In the genomic region with DNA sequence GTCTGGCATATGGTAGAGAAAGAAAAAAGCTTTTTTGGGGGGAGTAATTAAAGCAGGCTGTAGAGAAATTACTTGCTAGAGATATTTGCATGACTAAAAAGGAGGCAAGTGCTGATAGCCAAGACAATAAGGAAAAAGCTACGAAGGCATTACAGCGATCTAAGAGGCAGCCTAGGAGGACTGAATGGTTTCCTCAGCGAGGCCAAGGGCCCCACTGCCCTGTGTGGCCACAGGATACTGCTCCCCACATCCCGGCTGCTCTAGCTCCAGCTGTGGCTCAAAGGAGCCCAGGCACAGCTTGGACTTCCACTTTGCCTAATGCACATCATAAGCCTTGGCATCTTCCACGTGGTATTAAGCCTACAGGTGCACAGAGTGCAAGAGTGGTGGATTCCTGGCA, we compare ENCODE assay signal across 23 cellular contexts. TPM values are rescaled to one million over a fixed set of nuclear protein-coding genes. Genes with fewer than 3 reads are reported as not detected.
DNase-seq lines count a peak whose midpoint lies in the region; ATAC-seq, FAIRE-seq and TF ChIP-seq lines count a peak whose summit lies in the region.
"Had no signal": no experiment of that assay in that cellular context is flagged by ENCODE, and none has a peak within 500 bp of the region (broad histone marks: within the 10 kb centered on the region; RNA-seq: fewer than 3 reads in every experiment).

No MANE protein-coding gene starts in this region.

- H2BK15ac ChIP-seq in H1 (ENCODE audit: low read length) = no peak overlapping the region

- no peak overlapping the region for H3K27ac ChIP-seq in GM23338 (ENCODE audit: low read depth)
- H3K27ac ChIP-seq in H1 (ENCODE audit: low read depth, low read length) = no peak overlapping the region

- H3K9ac ChIP-seq in H1 (replicated peaks in 1 of 4; ENCODE audit: extremely low read depth in 1 of 4, low read depth in 3 of 4, low read length in 3 of 4) = no peak overlapping the region

- H2AK5ac ChIP-seq in H1 (ENCODE audit: low read depth, low read length) = no peak overlapping the region

- H3K9me3 ChIP-seq in H1 (ENCODE audit: insufficient read depth in 2 of 2, low read depth in 1 of 2, low read length in 1 of 2) = no peaks in the 10 kb centered on the region
- H3K9me3 ChIP-seq: HAP-1 had no signal

- POLR2A ChIA-PET in H1 (lab: Charles Lee; ENCODE audit: partially characterized antibody) = no interaction called here

- no peak overlapping the region for H3K4me3 ChIP-seq in GM23338
- no peak overlapping the region for H3K4me3 ChIP-seq in H1 (ENCODE audit: extremely low read depth in 1 of 4, insufficient read depth in 2 of 4, low read depth in 3 of 4, low read length in 4 of 4)
- H3K4me3 ChIP-seq: HAP-1 had no signal

- no peak overlapping the region for H3K27ac Mint-ChIP-seq in GM23338
- no peak overlapping the region for H3K27ac Mint-ChIP-seq in stimulated activated effector memory CD8-positive, alpha-beta T cell treated with anti-CD3 and anti-CD28 coated beads, Interleukin-12 subunit alpha, Interleukin-12 subunit beta, amount 100 ng/mL, for 72 hours
- H3K27ac Mint-ChIP-seq: CD4-positive, alpha-beta memory T cell; HFFc6 had no signal

- H2AFZ ChIP-seq in GM23338 (peak overlapping the region; percentile 96), H1 (ENCODE audit: low read length) (0 out of 2 replicates have a peak overlapping the region, but pooled peaks have one; percentile 41)

- no peak overlapping the region for H4K8ac ChIP-seq in H1 (ENCODE audit: extremely low read depth, insufficient read depth, low read length)

- H4K5ac ChIP-seq in H1 (ENCODE audit: insufficient read length, low read depth, low read length) = no peak overlapping the region

- no peak overlapping the region for H2BK5ac ChIP-seq in H1 (ENCODE audit: low read depth, low read length)

- no peaks in the 10 kb centered on the region for H3K79me2 ChIP-seq in GM23338 (replicated peaks; ENCODE audit: insufficient read depth)
- no peaks in the 10 kb centered on the region for H3K79me2 ChIP-seq in H1 (ENCODE audit: control insufficient read depth in 1 of 2, insufficient read depth in 2 of 2, low read length in 2 of 2)

- no peak overlapping the region for H3K23ac ChIP-seq in H1 (ENCODE audit: insufficient read length)

- H3K36me3 Mint-ChIP-seq in GM23338 (ENCODE audit: low read depth) = no peaks in the 10 kb centered on the region
- H3K36me3 Mint-ChIP-seq in stimulated activated effector memory CD8-positive, alpha-beta T cell treated with anti-CD3 and anti-CD28 coated beads, Interleukin-12 subunit alpha, Interleukin-12 subunit beta, amount 100 ng/mL, for 72 hours = no peaks in the 10 kb centered on the region
- H3K36me3 Mint-ChIP-seq: CD4-positive, alpha-beta memory T cell had no signal

- H3K4me2 ChIP-seq in GM23338 (peak overlapping the region; percentile 38; the same call in 1 of the 2 replicates), H1 (ENCODE audit: insufficient read depth in 1 of 2, low read depth in 2 of 2, low read length in 2 of 2) (no peak overlapping the region)

- H4K20me1 ChIP-seq in GM23338 (replicated peaks; ENCODE audit: insufficient read depth) = no peaks in the 10 kb centered on the region
- no peaks in the 10 kb centered on the region for H4K20me1 ChIP-seq in H1 (replicated peaks in 1 of 2; ENCODE audit: control insufficient read depth in 1 of 2, insufficient read depth in 2 of 2, low read length in 2 of 2)

- no peak overlapping the region for H3K4me3 Mint-ChIP-seq in GM23338
- H3K4me3 Mint-ChIP-seq in stimulated activated effector memory CD8-positive, alpha-beta T cell treated with anti-CD3 and anti-CD28 coated beads, Interleukin-12 subunit alpha, Interleukin-12 subunit beta, amount 100 ng/mL, for 72 hours = no peak overlapping the region
- H3K4me3 Mint-ChIP-seq: CD4-positive, alpha-beta memory T cell; HFFc6 had no signal

- no peaks in the 10 kb centered on the region for H3K27me3 ChIP-seq in GM23338 (ENCODE audit: insufficient read depth)
- H3K27me3 ChIP-seq in H1 (replicated peaks in 1 of 4; ENCODE audit: control insufficient read depth in 3 of 4, extremely low read depth in 1 of 4, insufficient read depth in 3 of 4, low read length in 3 of 4) = no peaks in the 10 kb centered on the region

- CTCF ChIA-PET in H1 (lab: Charles Lee; ENCODE audit: partially characterized antibody) = interaction anchor here (0.8 to 1.8 kb wide), 5 partner anchors 11 to 359 kb away, joined by 3 to 6 read pairs (median 4); no protein-coding TSS in a partner anchor

- H3K14ac ChIP-seq in H1 (ENCODE audit: insufficient read length) = no peak overlapping the region

- H2BK120ac ChIP-seq in H1 (replicated peaks; ENCODE audit: low read depth, low read length) = no peak overlapping the region

- TF ChIP-seq CTCF in GM23338 (conservative IDR thresholded peaks at IDR 0.05; ENCODE audit: low read depth in 2 of 2) (no peak), H1 (IDR thresholded peaks at IDR 0.05; ENCODE audit: control extremely low read depth in 1 of 3, insufficient read depth in 1 of 3, low read depth in 1 of 3, low read length in 3 of 3) (no peak)

- H3K56ac ChIP-seq in H1 (replicated peaks; ENCODE audit: insufficient read length, low read depth, low read length) = no peak overlapping the region

- no peak overlapping the region for H2BK12ac ChIP-seq in H1 (ENCODE audit: low read depth, low read length)

- H3K23me2 ChIP-seq in H1 (ENCODE audit: low read depth, low read length) = no peaks in the 10 kb centered on the region

- H3K36me3 ChIP-seq in GM23338 (ENCODE audit: insufficient read depth) (no peaks in the 10 kb centered on the region), H1 (ENCODE audit: control insufficient read depth in 2 of 4, insufficient read depth in 4 of 4, low read length in 3 of 4) (no peaks in the 10 kb centered on the region)
- H3K36me3 ChIP-seq: HAP-1 had no signal

- DNase-seq in GM23338 (ENCODE audit: low spot score) = peak; percentile 16
- no peak for DNase-seq in H1 (ENCODE audit: low read depth in 1 of 2, low spot score in 2 of 2)
- peak; percentile 7 for DNase-seq in iPS-NIHi11 (ENCODE audit: low spot score)
- no peak for DNase-seq in stimulated activated effector memory CD8-positive, alpha-beta T cell treated with anti-CD3 and anti-CD28 coated beads, Interleukin-12 subunit alpha, Interleukin-12 subunit beta, amount 100 ng/mL, for 72 hours (ENCODE audit: low spot score in 2 of 2)
- DNase-seq in putamen (ENCODE audit: low spot score) = no peak
- DNase-seq: C1 segment of cervical spinal cord; Calu3; CD4-positive, alpha-beta memory T cell; COR-L47; DMS53; DMS79 treated with DMSO at 0.1 percent for 48 hours; GF-D8; HFFc6 had no signal

- H3K4me1 Mint-ChIP-seq in GM23338 = peaks cover 9% of the 10 kb centered on the region
- no peaks in the 10 kb centered on the region for H3K4me1 Mint-ChIP-seq in stimulated activated effector memory CD8-positive, alpha-beta T cell treated with anti-CD3 and anti-CD28 coated beads, Interleukin-12 subunit alpha, Interleukin-12 subunit beta, amount 100 ng/mL, for 72 hours
- H3K4me1 Mint-ChIP-seq: CD4-positive, alpha-beta memory T cell had no signal

- no peaks in the 10 kb centered on the region for H3K27me3 Mint-ChIP-seq in GM23338 (ENCODE audit: insufficient read depth, low read depth, poor library complexity)
- H3K27me3 Mint-ChIP-seq: CD4-positive, alpha-beta memory T cell had no signal

- FAIRE-seq in H1 (lab: Jason Lieb, UNC) = no peak
- FAIRE-seq: GM12891, GM18507 had no signal

- H3K4me1 ChIP-seq in GM23338 (ENCODE audit: insufficient read depth) (no peaks in the 10 kb centered on the region), H1 (replicated peaks in 1 of 4; ENCODE audit: control insufficient read depth in 3 of 4, insufficient read depth in 4 of 4, low read length in 3 of 4) (peaks cover 0 to 3% (median under 1%) of the 10 kb centered on the region in 4 experiments; a peak in 3 of 7 replicates)
- H3K4me1 ChIP-seq: HAP-1 had no signal

- no peaks in the 10 kb centered on the region for H3K9me3 Mint-ChIP-seq in GM23338
- H3K9me3 Mint-ChIP-seq in stimulated activated effector memory CD8-positive, alpha-beta T cell treated with anti-CD3 and anti-CD28 coated beads, Interleukin-12 subunit alpha, Interleukin-12 subunit beta, amount 100 ng/mL, for 72 hours = peaks cover 12% of the 10 kb centered on the region

- H3K79me1 ChIP-seq in H1 (ENCODE audit: low read depth, low read length) = no peaks in the 10 kb centered on the region

- H2BK20ac ChIP-seq in H1 (ENCODE audit: low read length) = no peak overlapping the region

- ATAC-seq in GM23338 (peak; percentile 71), HG03342 (IDR thresholded peaks at IDR 0.05; ENCODE audit: unreplicated experiment) (no peak), GM21723 (IDR thresholded peaks at IDR 0.05; ENCODE audit: unreplicated experiment) (no peak)
- ATAC-seq in stimulated activated effector memory CD8-positive, alpha-beta T cell treated with anti-CD3 and anti-CD28 coated beads, Interleukin-12 subunit alpha, Interleukin-12 subunit beta, amount 100 ng/mL, for 72 hours = peak; percentile 28

- no peak overlapping the region for H3K4ac ChIP-seq in H1 (replicated peaks; ENCODE audit: insufficient read length, low read depth, low read length)

- no peaks in the 10 kb centered on the region for H3K9me2 ChIP-seq in GM23338 (ENCODE audit: insufficient read depth)

- WGBS in H1 (ENCODE audit: extremely low coverage in 1 of 2, insufficient coverage in 1 of 2, insufficient read length in 1 of 2, insufficient replicate concordance in 2 of 2, low coverage in 1 of 2, low lambda C conversion rate in 2 of 2, missing lambda C conversion rate in 1 of 2), 2 experiments = 72% methylated on average over 5 of the region's 5 CpGs; no CpG with 5 or more reads in 1 of the 2 experiments

- TF ChIP-seq RAD21 in H1 (IDR thresholded peaks at IDR 0.05 in 1 of 2, conservative IDR thresholded peaks at IDR 0.05 in 1 of 2; ENCODE audit: low read depth in 2 of 2, low read length in 2 of 2) = no peak

- H3F3A ChIP-seq in GM23338 (replicated peaks; ENCODE audit: low read depth) = no peaks in the 10 kb centered on the region

- no peak for TF ChIP-seq POLR2A in H1 (IDR thresholded peaks at IDR 0.05; ENCODE audit: control extremely low read depth in 1 of 2, low read depth in 2 of 2, low read length in 2 of 2)

- H4K91ac ChIP-seq in H1 (replicated peaks; ENCODE audit: insufficient read length, low read length) = no peak overlapping the region

- H3K18ac ChIP-seq in H1 (ENCODE audit: extremely low read depth, low read length) = no peak overlapping the region

- no peak for TF ChIP-seq EP300 in H1 (IDR thresholded peaks at IDR 0.05; ENCODE audit: borderline replicate concordance in 1 of 2, low read depth in 2 of 2, low read length in 2 of 2)

RNA-seq across cellular contexts. Expression of a gene that starts 53.6 kb away (rescaled TPM):
- total RNA-seq in GM23338 (2014; rRNA removed; shearing (Covaris generic)) = 0.47 and 1.4 TPM in 2 replicates
- polyA plus RNA-seq in GM23338 (2016; fragmentation: Nextera tagmentation; extraction: Ambion mirVana) = 3.2 and 4.0 TPM in 2 replicates
- 0.76 and 1.2 TPM in 2 replicates for total RNA-seq in H1 (2021; fragmentation: NEBNext Ultra II Directional; extraction: Animal tissue kit (Norgen Biotek cat#: 25700))
- 0.13 and 0.24 TPM in 2 replicates for polyA plus RNA-seq in H1 (2011; rRNA removed)
- 0.54 TPM for polyA plus RNA-seq in H1 (2011; cell fraction: cytosol; rRNA removed)
- polyA plus RNA-seq in H1 (2011; cell fraction: nucleus; rRNA removed) = 0.23 TPM
- 0.20 to 1.1 TPM (median 0.29 TPM) in 4 replicates for polyA plus RNA-seq in H1 (2012, experiment 1 of 2)
- 0.49 TPM for polyA plus RNA-seq in H1 (2012, experiment 2 of 2)
- polyA plus RNA-seq in H1 (2013, experiment 1 of 2) = 2.1 TPM
- polyA plus RNA-seq in H1 (2013, experiment 2 of 2) = 2.3 TPM
- 0.37 and 0.44 TPM in 2 replicates for polyA minus RNA-seq in H1 (2011; rRNA and poly(A)+ RNA removed)
- not detected for polyA minus RNA-seq in H1 (2011; cell fraction: cytosol; rRNA and poly(A)+ RNA removed)
- polyA minus RNA-seq in H1 (2011; cell fraction: nucleus; rRNA and poly(A)+ RNA removed) = 1.2 TPM
- total RNA-seq: CD4-positive, alpha-beta memory T cell; G401 had no signal
- polyA plus RNA-seq: BJ; CD4-positive, alpha-beta memory T cell had no signal

RNA-seq across cellular contexts. Expression of a gene that starts 53.7 kb away (rescaled TPM):
- total RNA-seq in GM23338 (2014; rRNA removed; shearing (Covaris generic)) = 0.50 and 0.80 TPM in 2 replicates
- 0.44 and 0.45 TPM in 2 replicates for polyA plus RNA-seq in GM23338 (2016; fragmentation: Nextera tagmentation; extraction: Ambion mirVana)
- not detected in 2 replicates for total RNA-seq in H1 (2021; fragmentation: NEBNext Ultra II Directional; extraction: Animal tissue kit (Norgen Biotek cat#: 25700))
- polyA plus RNA-seq in H1 (2011; rRNA removed) = 0.05 and 0.09 TPM in 2 replicates
- polyA plus RNA-seq in H1 (2011; cell fraction: cytosol; rRNA removed) = 0.09 TPM
- 0.13 TPM for polyA plus RNA-seq in H1 (2011; cell fraction: nucleus; rRNA removed)
- polyA plus RNA-seq in H1 (2012, experiment 1 of 2) = 0.07 to 0.18 TPM (median 0.17 TPM) in 3 of 4 replicates, not detected in the other
- not detected for polyA plus RNA-seq in H1 (2012, experiment 2 of 2)
- polyA plus RNA-seq in H1 (2013, experiment 1 of 2) = 0.14 TPM
- 0.15 TPM for polyA plus RNA-seq in H1 (2013, experiment 2 of 2)
- 0.03 and 0.10 TPM in 2 replicates for polyA minus RNA-seq in H1 (2011; rRNA and poly(A)+ RNA removed)
- not detected for polyA minus RNA-seq in H1 (2011; cell fraction: cytosol; rRNA and poly(A)+ RNA removed)
- polyA minus RNA-seq in H1 (2011; cell fraction: nucleus; rRNA and poly(A)+ RNA removed) = not detected
- total RNA-seq: A172; A673; Calu3; CD4-positive, alpha-beta memory T cell; G401; H4; HFFc6 had no signal
- polyA plus RNA-seq: BJ; CD4-positive, alpha-beta memory T cell had no signal

Comparison
In these comparisons a context has a peak if more than half of its experiments do, and no peak if none do; other contexts are left out.
1. ATAC-seq: peak in GM23338 (single experiment) and stimulated activated effector memory CD8-positive, alpha-beta T cell treated with anti-CD3 and anti-CD28 coated beads, Interleukin-12 subunit alpha, Interleukin-12 subunit beta, amount 100 ng/mL, for 72 hours (single experiment); none in HG03342 (single experiment) and GM21723 (single experiment).
2. DNase-seq: peak in GM23338 (single experiment) and iPS-NIHi11 (single experiment); none in H1 (0 of 2), stimulated activated effector memory CD8-positive, alpha-beta T cell treated with anti-CD3 and anti-CD28 coated beads, Interleukin-12 subunit alpha, Interleukin-12 subunit beta, amount 100 ng/mL, for 72 hours (0 of 2) and putamen (single experiment).